In the genomic region with DNA sequence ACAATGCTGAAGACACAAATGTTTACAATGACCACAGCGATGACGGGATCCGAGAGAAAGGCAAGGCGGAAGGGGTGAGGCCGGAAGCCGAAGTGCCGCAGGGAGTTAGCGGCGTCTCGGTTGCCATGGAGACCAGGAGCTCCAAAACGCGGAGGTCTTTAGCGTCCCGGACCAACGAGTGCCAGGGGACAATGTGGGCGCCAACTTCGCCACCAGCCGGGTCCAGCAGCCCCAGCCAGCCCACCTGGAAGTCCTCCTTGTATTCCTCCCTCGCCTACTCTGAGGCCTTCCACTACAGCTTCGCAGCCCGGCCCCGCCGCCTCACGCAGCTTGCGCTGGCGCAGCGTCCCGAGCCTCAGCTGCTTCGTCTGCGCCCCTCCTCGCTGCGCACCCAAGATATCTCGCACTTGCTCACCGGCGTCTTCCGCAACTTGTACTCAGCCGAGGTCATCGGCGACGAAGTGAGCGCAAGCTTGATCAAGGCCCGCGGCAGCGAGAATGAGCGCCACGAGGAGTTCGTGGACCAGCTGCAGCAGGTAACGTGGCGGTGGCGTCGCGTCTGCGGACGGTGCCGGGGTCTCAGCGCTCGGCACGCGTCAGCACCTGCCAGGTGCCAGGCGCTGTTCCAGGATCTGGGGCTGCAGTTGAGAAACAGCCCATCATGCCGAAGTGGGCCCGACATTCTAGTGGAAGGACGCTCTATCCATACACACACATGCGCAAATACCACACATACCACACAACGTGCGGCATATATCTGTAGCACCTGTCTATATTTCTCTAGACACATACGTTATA, we compare ENCODE assay signal across 9 cellular contexts. TPM values are rescaled to one million over a fixed set of nuclear protein-coding genes. Genes with fewer than 3 reads are reported as not detected.
DNase-seq lines count a peak whose midpoint lies in the region; ATAC-seq and TF ChIP-seq lines count a peak whose summit lies in the region.
"Had no signal": no experiment of that assay in that cellular context is flagged by ENCODE, and none has a peak within 500 bp of the region (broad histone marks: within the 10 kb centered on the region; RNA-seq: fewer than 3 reads in every experiment).

A gene with protein sequence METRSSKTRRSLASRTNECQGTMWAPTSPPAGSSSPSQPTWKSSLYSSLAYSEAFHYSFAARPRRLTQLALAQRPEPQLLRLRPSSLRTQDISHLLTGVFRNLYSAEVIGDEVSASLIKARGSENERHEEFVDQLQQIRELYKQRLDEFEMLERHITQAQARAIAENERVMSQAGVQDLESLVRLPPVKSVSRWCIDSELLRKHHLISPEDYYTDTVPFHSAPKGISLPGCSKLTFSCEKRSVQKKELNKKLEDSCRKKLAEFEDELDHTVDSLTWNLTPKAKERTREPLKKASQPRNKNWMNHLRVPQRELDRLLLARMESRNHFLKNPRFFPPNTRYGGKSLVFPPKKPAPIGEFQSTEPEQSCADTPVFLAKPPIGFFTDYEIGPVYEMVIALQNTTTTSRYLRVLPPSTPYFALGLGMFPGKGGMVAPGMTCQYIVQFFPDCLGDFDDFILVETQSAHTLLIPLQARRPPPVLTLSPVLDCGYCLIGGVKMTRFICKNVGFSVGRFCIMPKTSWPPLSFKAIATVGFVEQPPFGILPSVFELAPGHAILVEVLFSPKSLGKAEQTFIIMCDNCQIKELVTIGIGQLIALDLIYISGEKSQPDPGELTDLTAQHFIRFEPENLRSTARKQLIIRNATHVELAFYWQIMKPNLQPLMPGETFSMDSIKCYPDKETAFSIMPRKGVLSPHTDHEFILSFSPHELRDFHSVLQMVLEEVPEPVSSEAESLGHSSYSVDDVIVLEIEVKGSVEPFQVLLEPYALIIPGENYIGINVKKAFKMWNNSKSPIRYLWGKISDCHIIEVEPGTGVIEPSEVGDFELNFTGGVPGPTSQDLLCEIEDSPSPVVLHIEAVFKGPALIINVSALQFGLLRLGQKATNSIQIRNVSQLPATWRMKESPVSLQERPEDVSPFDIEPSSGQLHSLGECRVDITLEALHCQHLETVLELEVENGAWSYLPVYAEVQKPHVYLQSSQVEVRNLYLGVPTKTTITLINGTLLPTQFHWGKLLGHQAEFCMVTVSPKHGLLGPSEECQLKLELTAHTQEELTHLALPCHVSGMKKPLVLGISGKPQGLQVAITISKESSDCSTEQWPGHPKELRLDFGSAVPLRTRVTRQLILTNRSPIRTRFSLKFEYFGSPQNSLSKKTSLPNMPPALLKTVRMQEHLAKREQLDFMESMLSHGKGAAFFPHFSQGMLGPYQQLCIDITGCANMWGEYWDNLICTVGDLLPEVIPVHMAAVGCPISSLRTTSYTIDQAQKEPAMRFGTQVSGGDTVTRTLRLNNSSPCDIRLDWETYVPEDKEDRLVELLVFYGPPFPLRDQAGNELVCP (N-terminal part only) (plus strand): TSS at position 108 of the 798 bp plus-strand sequence. CDS start 18 bp downstream, at position 126.

- POLR2A ChIA-PET in Caco-2 (lab: Charles Lee), result interaction anchor here (0.8 to 1.0 kb wide), 2 partner anchors 68 to 98 kb away, joined by 3 read pairs; a partner anchor contains a TSS

- H3K4me3 Mint-ChIP-seq in Caco-2 (ENCODE audit: unreplicated experiment), result peak within 1 kb of the TSS; percentile 57
- H3K4me3 Mint-ChIP-seq in stimulated activated naive CD8-positive, alpha-beta T cell treated with anti-CD3 and anti-CD28 coated beads, Interleukin-15, amount 100 ng/mL, for 72 hours, result peak within 1 kb of the TSS; percentile 58 to 64

- H3K79me2 ChIP-seq in neural cell (replicated peaks; ENCODE audit: insufficient read depth, low read length) (no peaks in the 10 kb centered on the region), GM23248 (ENCODE audit: insufficient read depth) (no peaks in the 10 kb centered on the region)

- H3K4me2 ChIP-seq in neural cell (ENCODE audit: low read length), result peak within 1 kb of the TSS; percentile 28
- no peak within 1 kb of the TSS for H3K4me2 ChIP-seq in GM23248 (ENCODE audit: unreplicated experiment)

- H3K36me3 Mint-ChIP-seq in Caco-2 (ENCODE audit: insufficient read depth, unreplicated experiment), result peaks cover 7% of the 10 kb centered on the region

- H3K27me3 Mint-ChIP-seq in Caco-2 (ENCODE audit: insufficient read depth, unreplicated experiment), result no peaks in the 10 kb centered on the region
- peaks cover 7% of the 10 kb centered on the region for H3K27me3 Mint-ChIP-seq in stimulated activated naive CD8-positive, alpha-beta T cell treated with anti-CD3 and anti-CD28 coated beads, Interleukin-15, amount 100 ng/mL, for 72 hours

- H3K9me3 ChIP-seq in Caco-2, result no peaks in the 10 kb centered on the region
- no peaks in the 10 kb centered on the region for H3K9me3 ChIP-seq in esophagus muscularis mucosa
- no peaks in the 10 kb centered on the region for H3K9me3 ChIP-seq in neural cell (ENCODE audit: low read length)
- no peaks in the 10 kb centered on the region for H3K9me3 ChIP-seq in GM23248 (ENCODE audit: low read depth)

- DNase-seq in Caco-2 (peak; percentile 67 to 69), Kasumi-1 (lab: John Stamatoyannopoulos, UW) (peak; percentile 4 to 9), esophagus muscularis mucosa (ENCODE audit: extremely low spot score) (peak; percentile 89), GM23248 (no peak)
- peak in 2 of 3 experiments; percentile 54 to 58 for DNase-seq in activated CD8-positive, alpha-beta memory T cell treated with anti-CD3 and anti-CD28 coated beads for 48 hours (ENCODE audit: low read depth in 2 of 3, low spot score in 2 of 3)
- DNase-seq in stimulated activated naive CD8-positive, alpha-beta T cell treated with anti-CD3 and anti-CD28 coated beads, Interleukin-15, amount 100 ng/mL, for 72 hours, result peak; percentile 77 to 89

- H3K4me1 ChIP-seq in Caco-2, result no peaks in the 10 kb centered on the region
- peaks cover 9 to 19% (median 16%) of the 10 kb centered on the region in 4 donors for H3K4me1 ChIP-seq in esophagus muscularis mucosa
- H3K4me1 ChIP-seq in GM23248 (ENCODE audit: insufficient read depth), result no peaks in the 10 kb centered on the region

- H3K9ac ChIP-seq in neural cell (ENCODE audit: low read length) (peak within 1 kb of the TSS; percentile 7), GM23248 (no peak within 1 kb of the TSS)

- H3K27ac ChIP-seq in esophagus muscularis mucosa (replicated peaks in 1 of 4) (peak within 1 kb of the TSS in 1 of 4 donors; percentile 26), neural cell (ENCODE audit: low read length) (no peak within 1 kb of the TSS), GM23248 (no peak within 1 kb of the TSS)

- H3K9me3 Mint-ChIP-seq in Caco-2 (ENCODE audit: unreplicated experiment), result no peaks in the 10 kb centered on the region
- peaks cover 12 to 15% of the 10 kb centered on the region in 2 donors for H3K9me3 Mint-ChIP-seq in stimulated activated naive CD8-positive, alpha-beta T cell treated with anti-CD3 and anti-CD28 coated beads, Interleukin-15, amount 100 ng/mL, for 72 hours

- in situ Hi-C loops in GM23248 (cut with MboI), result no loop called here

- WGBS in esophagus muscularis mucosa, result 6% methylated on average over 56 of the region's 67 CpGs
- WGBS in GM23248 (ENCODE audit: low coverage in 1 of 2, low lambda C conversion rate in 2 of 2, missing lambda C conversion rate in 2 of 2), 2 experiments, result 31% methylated on average over 66 to 67 of the region's 67 CpGs

- CTCF ChIA-PET in Caco-2 (lab: Charles Lee), result interaction anchor here (0.6 to 2.0 kb wide), 6 partner anchors 27 to 98 kb away, joined by 3 to 10 read pairs (median 4); a partner anchor contains a TSS

- H4K20me1 ChIP-seq in neural cell (ENCODE audit: insufficient read depth) (no peaks in the 10 kb centered on the region), GM23248 (ENCODE audit: insufficient read depth) (no peaks in the 10 kb centered on the region)

- TF ChIP-seq CTCF in Caco-2 (IDR thresholded peaks at IDR 0.05; ENCODE audit: insufficient read depth in 1 of 2, low read depth in 1 of 2, low read length in 1 of 2, severe bottlenecking in 1 of 2, unreplicated experiment in 1 of 2) (no peak), esophagus muscularis mucosa (IDR thresholded peaks at IDR 0.05) (no peak), neural cell (IDR thresholded peaks at IDR 0.05; ENCODE audit: poor library complexity, severe bottlenecking) (no peak)

- H3K4me3 ChIP-seq in Caco-2 (ENCODE audit: low read depth, low read length) (peak within 1 kb of the TSS; percentile 58), esophagus muscularis mucosa (peak within 1 kb of the TSS; percentile 54 to 64 (median 57)), neural cell (ENCODE audit: low read length) (peak within 1 kb of the TSS; percentile 68), GM23248 (no peak within 1 kb of the TSS)

- no peak for TF ChIP-seq RAD21 in neural cell (conservative IDR thresholded peaks at IDR 0.05)

- no peaks in the 10 kb centered on the region for H3F3A ChIP-seq in neural cell (ENCODE audit: insufficient read depth, low read length, poor library complexity, severe bottlenecking)
- H3F3A ChIP-seq in GM23248 (ENCODE audit: insufficient read depth), result peaks cover 8% of the 10 kb centered on the region; the same call in 1 of the 2 replicates

- TF ChIP-seq EP300 in esophagus muscularis mucosa (IDR thresholded peaks at IDR 0.05) (no peak), neural cell (conservative IDR thresholded peaks at IDR 0.05; ENCODE audit: poor library complexity, severe bottlenecking) (no peak)

- H2AFZ ChIP-seq in neural cell (ENCODE audit: low read depth, low read length) (peak within 1 kb of the TSS; percentile 27), GM23248 (no peak within 1 kb of the TSS)

- H3K36me3 ChIP-seq in Caco-2 (ENCODE audit: control insufficient read depth, insufficient read depth, low read length) (no peaks in the 10 kb centered on the region), esophagus muscularis mucosa (no peaks in the 10 kb centered on the region), neural cell (ENCODE audit: insufficient read depth, low read length) (no peaks in the 10 kb centered on the region), GM23248 (ENCODE audit: low read depth) (no peaks in the 10 kb centered on the region)

- BruUV-seq in Caco-2 (replicated peaks; lab: Mats Ljungman, UMichigan), result no TSS peak

- H3K9me2 ChIP-seq in neural cell (ENCODE audit: insufficient read depth, low read length), result no peaks in the 10 kb centered on the region
- H3K9me2 ChIP-seq in GM23248 (ENCODE audit: insufficient read depth), result no peaks in the 10 kb centered on the region

- H3K27me3 ChIP-seq in Caco-2 (replicated peaks; ENCODE audit: control insufficient read depth, insufficient read depth, low read length) (no peaks in the 10 kb centered on the region), esophagus muscularis mucosa (no peaks in the 10 kb centered on the region), neural cell (ENCODE audit: insufficient read depth, low read depth, low read length) (peaks cover 20% of the 10 kb centered on the region), GM23248 (replicated peaks; ENCODE audit: insufficient read depth) (no peaks in the 10 kb centered on the region; the same call in 1 of the 2 replicates)

- peaks cover 13% of the 10 kb centered on the region for H3K4me1 Mint-ChIP-seq in Caco-2 (ENCODE audit: low read depth, unreplicated experiment)
- peaks cover 34% of the 10 kb centered on the region for H3K4me1 Mint-ChIP-seq in stimulated activated naive CD8-positive, alpha-beta T cell treated with anti-CD3 and anti-CD28 coated beads, Interleukin-15, amount 100 ng/mL, for 72 hours

- TF ChIP-seq POLR2A in esophagus muscularis mucosa (IDR thresholded peaks at IDR 0.05; ENCODE audit: low read depth), result no peak

- peak; percentile 89 for ATAC-seq in GM21390 (IDR thresholded peaks at IDR 0.05; ENCODE audit: unreplicated experiment)
- ATAC-seq in stimulated activated naive CD8-positive, alpha-beta T cell treated with anti-CD3 and anti-CD28 coated beads, Interleukin-15, amount 100 ng/mL, for 72 hours, result peak; percentile 88

- intact Hi-C loops in Caco-2 (cut with micrococcal nuclease; ENCODE audit: unreplicated experiment), result no loop called here
- intact Hi-C loops in esophagus muscularis mucosa (cut with DNase I), result no loop called here

- H3K27ac Mint-ChIP-seq in Caco-2 (ENCODE audit: unreplicated experiment), result no peak within 1 kb of the TSS
- peak within 1 kb of the TSS; percentile 89 to 95 for H3K27ac Mint-ChIP-seq in stimulated activated naive CD8-positive, alpha-beta T cell treated with anti-CD3 and anti-CD28 coated beads, Interleukin-15, amount 100 ng/mL, for 72 hours

RNA-seq across cellular contexts. Expression of the gene that starts here (rescaled TPM):
- total RNA-seq in Caco-2 (2022), result 0.11 and 0.35 TPM in 2 replicates
- under 1 TPM; 0.19 to 0.42 (median 0.37) TPM for total RNA-seq in esophagus muscularis mucosa
- 0.25 and 0.44 TPM in 2 replicates for polyA plus RNA-seq in neural cell
- polyA minus RNA-seq in neural cell, result 0.23 TPM in 1 of 2 replicates, not detected in the other
- total RNA-seq in GM23248 (2014; rRNA removed; shearing (Covaris generic)), result not detected in 2 replicates
- 0.15 TPM in 1 of 2 replicates, not detected in the other for polyA plus RNA-seq in GM23248 (2016; fragmentation: Nextera tagmentation; extraction: Ambion mirVana)
- total RNA-seq: LHCN-M2 had no signal

Comparison
In these comparisons a context has a peak if more than half of its experiments do, and no peak if none do; other contexts are left out.
1. Peak in DNase-seq and H3K4me3 ChIP-seq in Caco-2; RNA of the gene not detected or under 1 TPM.
2. Peak in DNase-seq and H3K4me3 ChIP-seq in esophagus muscularis mucosa; RNA of the gene not detected or under 1 TPM.